Comparison of ENCODE assay signal across 19 cellular contexts in the genomic region with DNA sequence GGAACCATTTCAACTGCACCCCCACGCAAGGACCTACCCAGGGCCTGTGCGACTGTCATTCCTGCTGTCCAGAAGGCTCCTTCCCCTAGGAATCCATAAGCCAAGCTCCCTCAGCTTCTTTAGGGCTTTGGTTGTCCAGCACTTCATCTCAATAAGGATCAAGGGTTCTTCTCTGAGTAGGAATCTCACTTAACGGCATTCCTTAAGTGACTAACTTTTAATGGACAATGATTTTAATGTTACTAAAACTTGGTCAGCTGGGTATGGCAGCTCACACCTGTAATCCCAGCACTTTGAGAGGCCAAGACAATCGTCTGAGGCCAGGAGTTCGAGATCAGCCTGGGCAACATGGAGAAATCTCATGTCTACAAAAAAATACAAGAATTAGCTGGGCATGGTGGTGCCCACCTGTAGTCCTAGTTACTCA. TPM values are rescaled to one million over a fixed set of nuclear protein-coding genes. Genes with fewer than 3 reads are reported as not detected.
DNase-seq lines count a peak whose midpoint lies in the region; TF ChIP-seq lines count a peak whose summit lies in the region.
"Had no signal": no experiment of that assay in that cellular context is flagged by ENCODE, and none has a peak within 500 bp of the region (broad histone marks: within the 10 kb centered on the region; RNA-seq: fewer than 3 reads in every experiment).

No MANE protein-coding gene starts in this region.

- H3K18ac ChIP-seq in neuronal stem cell (ENCODE audit: low read length) = no peak overlapping the region

- H3K9ac ChIP-seq in neuronal stem cell (ENCODE audit: low read depth, low read length, poor library complexity) = no peak overlapping the region
- H3K9ac ChIP-seq: parathyroid adenoma, SK-N-SH had no signal

- no peak overlapping the region for H4K91ac ChIP-seq in neuronal stem cell (ENCODE audit: low read depth, low read length, poor library complexity)

- intact Hi-C loops in CD4-positive, alpha-beta memory T cell (cut with micrococcal nuclease) = no loop called here
- intact Hi-C loops in esophagus muscularis mucosa (cut with DNase I) = no loop called here

- no peaks in the 10 kb centered on the region for H3K9me3 Mint-ChIP-seq in CD4-positive, alpha-beta memory T cell

- peak overlapping the region; percentile 26 for H3K23ac ChIP-seq in neuronal stem cell (ENCODE audit: low read depth, low read length, poor library complexity)

- H2AFZ ChIP-seq in neuronal stem cell (ENCODE audit: low read length) = no peak overlapping the region
- H2AFZ ChIP-seq: parathyroid adenoma had no signal

- H3K4me3 Mint-ChIP-seq in CD4-positive, alpha-beta memory T cell = no peak overlapping the region

- POLR2A ChIA-PET in CD4-positive, alpha-beta memory T cell (lab: Charles Lee; ENCODE audit: partially characterized antibody) = interaction anchor here (1.0 to 2.4 kb wide), 3 partner anchors 9 to 16 kb away, joined by 3 to 8 read pairs (median 4); no protein-coding TSS in a partner anchor
- POLR2A ChIA-PET in GM10248 (lab: Yijun Ruan, JAX) = interaction anchor here (0.6 kb wide), 2 partner anchors 10 to 379 kb away, joined by 5 to 6 read pairs; no protein-coding TSS in a partner anchor

- TF ChIP-seq EP300 in esophagus muscularis mucosa (IDR thresholded peaks at IDR 0.05) = no peak

- DNase-seq in CD4-positive, alpha-beta memory T cell = no peak
- peak; percentile 43 for DNase-seq in H7
- DNase-seq in esophagus muscularis mucosa (ENCODE audit: extremely low spot score) = no peak
- DNase-seq in neuronal stem cell (ENCODE audit: low spot score) = no peak
- DNase-seq in amygdala (lab: John Stamatoyannopoulos, UW) = no peak
- DNase-seq in NCI-H2081 (lab: John Stamatoyannopoulos, UW) = no peak
- DNase-seq in GM10248 (ENCODE audit: extremely low spot score) = no peak
- DNase-seq in HT-29 (ENCODE audit: low spot score) = no peak
- DNase-seq: activated CD8-positive, alpha-beta memory T cell treated with anti-CD3 and anti-CD28 coated beads, Interleukin-2, amount 50 U/mL, for 4 hours; activated naive CD4-positive, alpha-beta T cell; AML-193; foreskin melanocyte; NCI-H1436; NCI-H2171 treated with DMSO at 0.1 percent for 48 hours; NCI-H748 treated with DMSO at 0.1 percent for 48 hours; SK-N-SH; T1000 had no signal

- no peak for TF ChIP-seq CTCF in esophagus muscularis mucosa (IDR thresholded peaks at IDR 0.05)
- TF ChIP-seq CTCF in GM10248 (IDR thresholded peaks at IDR 0.05; ENCODE audit: control extremely low read depth, extremely low read depth, low read depth, missing control alignments) = no peak

- peaks cover 60% of the 10 kb centered on the region for H3K4me1 ChIP-seq in CD4-positive, alpha-beta memory T cell (ENCODE audit: insufficient read depth, low read length)
- peaks cover 55 to 79% (median 77%) of the 10 kb centered on the region in 4 donors for H3K4me1 ChIP-seq in esophagus muscularis mucosa
- no peaks in the 10 kb centered on the region for H3K4me1 ChIP-seq in neuronal stem cell (ENCODE audit: control insufficient read depth in 2 of 2, insufficient read depth in 1 of 2, low read depth in 1 of 2, low read length in 2 of 2)

- H3K27ac Mint-ChIP-seq in CD4-positive, alpha-beta memory T cell = peak overlapping the region in 4 of 7 donors; percentile 57 to 77 (median 72)

- H2BK15ac ChIP-seq in neuronal stem cell (ENCODE audit: low read length) = no peak overlapping the region

- no peak overlapping the region for H3K4ac ChIP-seq in neuronal stem cell (ENCODE audit: low read length)

- no peak overlapping the region for H2BK5ac ChIP-seq in neuronal stem cell (ENCODE audit: low read length)

- no peaks in the 10 kb centered on the region for H3K9me3 ChIP-seq in CD4-positive, alpha-beta memory T cell (ENCODE audit: control insufficient read depth in 1 of 2, low read length in 2 of 2)
- H3K9me3 ChIP-seq in esophagus muscularis mucosa (no peaks in the 10 kb centered on the region), neuronal stem cell (replicated peaks in 1 of 2; ENCODE audit: control insufficient read depth in 2 of 2, insufficient read depth in 1 of 2, low read depth in 1 of 2, low read length in 2 of 2) (no peaks in the 10 kb centered on the region)
- H3K9me3 ChIP-seq: ascending aorta, SK-N-SH had no signal

- no peak for TF ChIP-seq POLR2A in esophagus muscularis mucosa (IDR thresholded peaks at IDR 0.05; ENCODE audit: low read depth)

- no peaks in the 10 kb centered on the region for H3K27me3 ChIP-seq in CD4-positive, alpha-beta memory T cell (ENCODE audit: insufficient read depth, low read length)
- H3K27me3 ChIP-seq in H7 (ENCODE audit: control insufficient read depth, insufficient read depth, low read length) (no peaks in the 10 kb centered on the region), esophagus muscularis mucosa (no peaks in the 10 kb centered on the region), neuronal stem cell (ENCODE audit: control insufficient read depth in 3 of 3, insufficient read depth in 3 of 3, low read depth in 1 of 3, low read length in 3 of 3) (no peaks in the 10 kb centered on the region)
- H3K27me3 ChIP-seq: ascending aorta had no signal

- H3K27ac ChIP-seq in CD4-positive, alpha-beta memory T cell (ENCODE audit: low read depth, low read length) = no peak overlapping the region
- H3K27ac ChIP-seq in esophagus muscularis mucosa (replicated peaks in 1 of 4) = peak overlapping the region; percentile 56 to 100 (median 61)
- no peak overlapping the region for H3K27ac ChIP-seq in neuronal stem cell (replicated peaks; ENCODE audit: low read length)
- H3K27ac ChIP-seq: ascending aorta, parathyroid adenoma had no signal

- peaks cover 8% of the 10 kb centered on the region for H3K79me1 ChIP-seq in neuronal stem cell (ENCODE audit: low read depth, low read length)

- WGBS in esophagus muscularis mucosa = 81% methylated on average over 5 of the region's 5 CpGs
- no CpG with 5 or more reads among the region's 5 CpGs for WGBS in neuronal stem cell (ENCODE audit: extremely low coverage in 2 of 2, insufficient read length in 2 of 2, insufficient replicate concordance in 1 of 2), 2 donors

- peaks cover 18 to 48% of the 10 kb centered on the region in 2 donors for H3K36me3 Mint-ChIP-seq in CD4-positive, alpha-beta memory T cell

- H3K4me2 ChIP-seq in neuronal stem cell (ENCODE audit: insufficient read depth, low read length, poor library complexity, severe bottlenecking) = no peak overlapping the region
- H3K4me2 ChIP-seq: SK-N-SH had no signal

- CTCF ChIA-PET in CD4-positive, alpha-beta memory T cell (lab: Charles Lee; ENCODE audit: partially characterized antibody) = interaction anchor here (1.0 to 3.1 kb wide), 6 partner anchors 11 to 121 kb away, joined by 3 to 22 read pairs (median 5); no protein-coding TSS in a partner anchor
- CTCF ChIA-PET in GM10248 (lab: Yijun Ruan, JAX) = interaction anchor here (3.8 to 9.3 kb wide), 4 partner anchors 11 to 121 kb away, joined by 18 to 85 read pairs (median 30); no protein-coding TSS in a partner anchor

- H3K27me3 Mint-ChIP-seq in CD4-positive, alpha-beta memory T cell = no peaks in the 10 kb centered on the region

- no peak overlapping the region for H3K14ac ChIP-seq in neuronal stem cell (ENCODE audit: low read length)

- no peak overlapping the region for H3K4me3 ChIP-seq in CD4-positive, alpha-beta memory T cell (ENCODE audit: low read length in 2 of 2)
- H3K4me3 ChIP-seq in H7 (ENCODE audit: insufficient read depth, low read depth, low read length) (no peak overlapping the region), esophagus muscularis mucosa (no peak overlapping the region), neuronal stem cell (ENCODE audit: low read length in 2 of 2) (no peak overlapping the region)
- H3K4me3 ChIP-seq: ascending aorta had no signal

- H2AK5ac ChIP-seq in neuronal stem cell (ENCODE audit: low read depth, low read length) = no peak overlapping the region

- H3K4me1 Mint-ChIP-seq in CD4-positive, alpha-beta memory T cell = peaks cover 40 to 59% (median 51%) of the 10 kb centered on the region in 4 donors

- H3K36me3 ChIP-seq in CD4-positive, alpha-beta memory T cell (ENCODE audit: insufficient read depth, low read length) = peaks cover 36% of the 10 kb centered on the region
- H3K36me3 ChIP-seq in H7 (replicated peaks; ENCODE audit: control insufficient read depth, insufficient read depth, low read length) = peaks cover 9% of the 10 kb centered on the region
- H3K36me3 ChIP-seq in esophagus muscularis mucosa = peaks cover 17 to 21% (median 19%) of the 10 kb centered on the region in 4 donors
- H3K36me3 ChIP-seq in neuronal stem cell (replicated peaks in 1 of 2; ENCODE audit: control insufficient read depth in 2 of 2, insufficient read depth in 2 of 2, low read length in 2 of 2) = peaks cover 4 to 66% of the 10 kb centered on the region in 2 donors

- no peak overlapping the region for H4K8ac ChIP-seq in neuronal stem cell (ENCODE audit: low read depth, low read length)

- no peak overlapping the region for H2BK12ac ChIP-seq in neuronal stem cell (ENCODE audit: low read length)

- H2BK120ac ChIP-seq in neuronal stem cell (ENCODE audit: low read depth, low read length) = no peak overlapping the region

RNA-seq across cellular contexts. Expression of a gene that starts 13.4 kb away (rescaled TPM):
- total RNA-seq in CD4-positive, alpha-beta memory T cell = 100 to 1,000 TPM; 131 to 133 TPM
- 100 to 1,000 TPM; 151 to 176 TPM for polyA plus RNA-seq in CD4-positive, alpha-beta memory T cell
- 65.1 and 72.9 TPM in 2 replicates for total RNA-seq in H7 (2014; rRNA removed; shearing (Covaris generic))
- 100 to 1,000 TPM in 1 of 4 donors, 10 to 100 TPM in 3; 66.8 to 104 (median 78.3) TPM for total RNA-seq in esophagus muscularis mucosa
- 261 TPM for polyA plus RNA-seq in neuronal stem cell (2013, experiment 1 of 2)
- 262 TPM for polyA plus RNA-seq in neuronal stem cell (2013, experiment 2 of 2)
- 53.3 and 68.3 TPM in 2 replicates for total RNA-seq in HT-29 (2014; rRNA removed; shearing (Covaris generic))

RNA-seq across cellular contexts. Expression of a gene that starts 53.9 kb away (rescaled TPM):
- total RNA-seq in CD4-positive, alpha-beta memory T cell = 10 to 100 TPM; 16.8 TPM
- polyA plus RNA-seq in CD4-positive, alpha-beta memory T cell = 10 to 100 TPM; 14.7 to 25.1 TPM
- 45.3 and 47.7 TPM in 2 replicates for total RNA-seq in H7 (2014; rRNA removed; shearing (Covaris generic))
- total RNA-seq in esophagus muscularis mucosa = 10 to 100 TPM; 22.2 to 50.3 (median 30.7) TPM
- 29.7 TPM for polyA plus RNA-seq in neuronal stem cell (2013, experiment 1 of 2)
- polyA plus RNA-seq in neuronal stem cell (2013, experiment 2 of 2) = 29.3 TPM
- 98.1 and 98.6 TPM in 2 replicates for total RNA-seq in HT-29 (2014; rRNA removed; shearing (Covaris generic))

Comparison
In these comparisons a context has a peak if more than half of its experiments do, and no peak if none do; other contexts are left out.
1. H3K27ac ChIP-seq: peak in esophagus muscularis mucosa (4 of 4); none in CD4-positive, alpha-beta memory T cell (single experiment) and neuronal stem cell (single experiment).